Comparison of ENCODE assay signal across 28 cellular contexts in the genomic region with DNA sequence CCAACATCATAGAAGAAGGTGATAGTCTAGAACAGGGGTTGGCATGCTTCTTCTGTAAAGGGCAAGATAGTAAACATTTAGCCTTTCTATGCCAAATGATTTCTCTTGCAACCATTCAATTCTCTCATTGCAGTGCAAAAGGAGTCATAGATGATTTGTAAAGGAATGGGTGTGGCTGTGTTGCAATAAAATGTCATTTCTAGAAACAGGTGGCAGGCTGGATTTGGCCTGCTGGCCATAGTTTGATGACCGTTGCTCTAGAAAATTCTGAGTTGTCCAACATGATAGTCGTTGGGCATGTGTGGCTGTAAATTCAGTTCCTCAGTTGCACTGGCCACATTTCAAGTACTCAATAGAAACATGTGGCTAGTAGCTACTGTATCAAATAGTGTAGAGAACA. TPM values are rescaled to one million over a fixed set of nuclear protein-coding genes. Genes with fewer than 3 reads are reported as not detected.
A peak's percentile ranks its signal among the peaks of the same experiment; 100 is the strongest.
DNase-seq lines count a peak whose midpoint lies in the region; ATAC-seq, FAIRE-seq and TF ChIP-seq lines count a peak whose summit lies in the region.
"Had no signal": no experiment of that assay in that cellular context is flagged by ENCODE, and none has a peak within 500 bp of the region (broad histone marks: within the 10 kb centered on the region; RNA-seq: fewer than 3 reads in every experiment).

No MANE protein-coding gene starts in this region.

- H3K9me3 ChIP-seq in breast epithelium (no peaks in the 10 kb centered on the region), small intestine (ENCODE audit: control insufficient read depth, low read depth) (no peaks in the 10 kb centered on the region)
- H3K9me3 ChIP-seq: MG63, Peyer's patch had no signal

- H3K27me3 ChIP-seq in breast epithelium (no peaks in the 10 kb centered on the region), small intestine (ENCODE audit: control insufficient read depth in 2 of 2, insufficient read depth in 2 of 2, low read length in 2 of 2) (no peaks in the 10 kb centered on the region)
- H3K27me3 ChIP-seq: MG63, Peyer's patch had no signal

- no peak overlapping the region for H3K4me3 ChIP-seq in breast epithelium
- H3K4me3 ChIP-seq in small intestine (ENCODE audit: low read depth in 1 of 2, low read length in 2 of 2): no peak overlapping the region
- H3K4me3 ChIP-seq: MG63, Peyer's patch, SK-N-MC had no signal

- 23 to 68% (median 46%) methylated on average over 2 of the region's 2 CpGs for WGBS in small intestine, 3 donors

- CTCF ChIA-PET in MCF 10A (lab: Yijun Ruan, JAX): interaction anchor here (0.6 kb wide), 1 partner anchor 69 kb away, joined by 3 read pairs; no protein-coding TSS in a partner anchor
- CTCF ChIA-PET in HEK293T (lab: Yijun Ruan, JAX): no interaction called here

- no peaks in the 10 kb centered on the region for H3K9me3 Mint-ChIP-seq in MCF 10A (ENCODE audit: unreplicated experiment)
- H3K9me3 Mint-ChIP-seq: CD4-positive, alpha-beta memory T cell had no signal

- intact Hi-C loops in MCF 10A (cut with micrococcal nuclease) (no loop called here), breast epithelium (cut with DNase I; ENCODE audit: low total_unique reads) (loop anchor here (5.0 kb wide), 1 partner anchor 1964 kb away; no protein-coding TSS in a partner anchor), left colon (cut with DNase I, micrococcal nuclease) (no loop called here)

- POLR2A ChIA-PET in MCF 10A (lab: Yijun Ruan, JAX): interaction anchor here (0.6 kb wide), 1 partner anchor 71 kb away, joined by 3 read pairs; no protein-coding TSS in a partner anchor
- POLR2A ChIA-PET in HEK293T (lab: Yijun Ruan, JAX): no interaction called here

- H3K36me3 Mint-ChIP-seq in MCF 10A (ENCODE audit: insufficient read depth, unreplicated experiment): peaks cover 4% of the 10 kb centered on the region
- H3K36me3 Mint-ChIP-seq: CD4-positive, alpha-beta memory T cell had no signal

- no peak for TF ChIP-seq CTCF in MCF 10A (IDR thresholded peaks at IDR 0.05; ENCODE audit: unreplicated experiment)
- no peak for TF ChIP-seq CTCF in breast epithelium (IDR thresholded peaks at IDR 0.05)

- FAIRE-seq in small intestine (lab: Jason Lieb, UNC): no peak
- FAIRE-seq: G401.6, H54 had no signal

- TF ChIP-seq POLR2A in breast epithelium (IDR thresholded peaks at IDR 0.05): no peak

- ATAC-seq in left colon: peak; percentile 77
- ATAC-seq in GM19397 (IDR thresholded peaks at IDR 0.05; ENCODE audit: unreplicated experiment): no peak

- H3K27ac ChIP-seq in breast epithelium: no peak overlapping the region
- no peak overlapping the region for H3K27ac ChIP-seq in small intestine (ENCODE audit: low read depth in 1 of 2, low read length in 1 of 2)
- H3K27ac ChIP-seq: HL-60, Peyer's patch, SK-N-MC had no signal

- no peaks in the 10 kb centered on the region for H3K27me3 Mint-ChIP-seq in MCF 10A (ENCODE audit: insufficient read depth, unreplicated experiment)

- no peak overlapping the region for H3K4me3 Mint-ChIP-seq in MCF 10A (ENCODE audit: unreplicated experiment)
- H3K4me3 Mint-ChIP-seq: CD4-positive, alpha-beta memory T cell had no signal

- H3K4me1 Mint-ChIP-seq in MCF 10A (ENCODE audit: insufficient read depth, unreplicated experiment): no peaks in the 10 kb centered on the region

- no TSS peak for BruUV-seq in MCF 10A (replicated peaks; lab: Mats Ljungman, UMichigan)

- H3K4me1 ChIP-seq in breast epithelium: no peaks in the 10 kb centered on the region
- H3K4me1 ChIP-seq in small intestine (ENCODE audit: control insufficient read depth in 2 of 2, insufficient read depth in 1 of 2, low read depth in 1 of 2, low read length in 1 of 2): no peaks in the 10 kb centered on the region
- H3K4me1 ChIP-seq: Peyer's patch had no signal

- no peak overlapping the region for H3K27ac Mint-ChIP-seq in MCF 10A (ENCODE audit: low read depth, unreplicated experiment)
- H3K27ac Mint-ChIP-seq: CD4-positive, alpha-beta memory T cell had no signal

- DNase-seq in MCF 10A (ENCODE audit: unreplicated experiment): peak; percentile 13
- no peak for DNase-seq in breast epithelium (ENCODE audit: low spot score in 2 of 2)
- peak; percentile 81 for DNase-seq in SW480 (ENCODE audit: low spot score)
- DNase-seq in left colon: no peak
- DNase-seq in small intestine: peak; percentile 2
- no peak for DNase-seq in HEK293T (ENCODE audit: extremely low spot score)
- no peak for DNase-seq in DMS 273 (lab: John Stamatoyannopoulos, UW; ENCODE audit: unreplicated experiment)
- DNase-seq: 8988T; ACHN; C1 segment of cervical spinal cord; CD4-positive, alpha-beta memory T cell; COR-L47; Karpas-422; MG63; NCI-H1105 treated with DMSO at 0.1 percent for 48 hours; NCI-H146; NCI-H2029; NCI-H446 treated with DMSO at 0.1 percent for 48 hours; NCI-H526 treated with DMSO at 0.1 percent for 48 hours; Peyer's patch; SIG-M5; SW 1271 had no signal

- H3K36me3 ChIP-seq in breast epithelium: no peaks in the 10 kb centered on the region
- H3K36me3 ChIP-seq in small intestine (ENCODE audit: control insufficient read depth in 2 of 2, insufficient read depth in 2 of 2, low read length in 2 of 2): no peaks in the 10 kb centered on the region
- H3K36me3 ChIP-seq: MG63, Peyer's patch had no signal

TF ChIP-seq in HEK293T, 16 proteins besides CTCF, POLR2A, EP300 and RAD21:
- TF ChIP-seq LEF1 (IDR thresholded peaks at IDR 0.05; ENCODE audit: borderline replicate concordance): no peak
- TF ChIP-seq CTBP1 (IDR thresholded peaks at IDR 0.05; ENCODE audit: borderline replicate concordance): no peak
- no peak for TF ChIP-seq ZNF384 (IDR thresholded peaks at IDR 0.05)
- TF ChIP-seq FOXA1 (IDR thresholded peaks at IDR 0.05): no peak
- TF ChIP-seq BHLHE40 (IDR thresholded peaks at IDR 0.05; ENCODE audit: borderline replicate concordance): no peak
- no peak for TF ChIP-seq NFRKB (IDR thresholded peaks at IDR 0.05)
- TF ChIP-seq ARNT (IDR thresholded peaks at IDR 0.05): no peak
- TF ChIP-seq ELF4 (IDR thresholded peaks at IDR 0.05): no peak
- TF ChIP-seq TARDBP (IDR thresholded peaks at IDR 0.05): no peak
- TF ChIP-seq SP1 (IDR thresholded peaks at IDR 0.05): no peak
- no peak for TF ChIP-seq L3MBTL2 (conservative IDR thresholded peaks at IDR 0.05)
- no peak for TF ChIP-seq HDGF (IDR thresholded peaks at IDR 0.05; ENCODE audit: borderline replicate concordance)
- no peak for TF ChIP-seq SUZ12 (IDR thresholded peaks at IDR 0.05)
- TF ChIP-seq FOXM1 (IDR thresholded peaks at IDR 0.05; ENCODE audit: borderline replicate concordance): no peak
- no peak for TF ChIP-seq PKNOX1 (IDR thresholded peaks at IDR 0.05)
- TF ChIP-seq FOXK2 (IDR thresholded peaks at IDR 0.05): no peak
TF ChIP-seq in HEK293T: peak in this region for 0.

RNA-seq across cellular contexts. Expression of gene SMCO2, which starts 21.7 kb away (rescaled TPM):
- 0.37 TPM in 1 of 2 replicates, not detected in the other for total RNA-seq in MCF 10A (2022)
- total RNA-seq in breast epithelium: not detected
- not detected for total RNA-seq in left colon
- polyA plus RNA-seq in small intestine: under 1 TPM in 1 of 3 donors, not detected in 2; 0.34 TPM
- total RNA-seq: CD4-positive, alpha-beta memory T cell; OCI-LY7; Peyer's patch had no signal
- polyA plus RNA-seq: CD4-positive, alpha-beta memory T cell had no signal

RNA-seq across cellular contexts. Expression of gene PPFIBP1, which starts 55.8 kb away (rescaled TPM):
- total RNA-seq in MCF 10A (2022) (82.6 and 87.7 TPM in 2 replicates), breast epithelium (10 to 100 TPM; 34.4 to 86.5 (median 84.0) TPM), left colon (10 to 100 TPM; 40.9 to 43.1 TPM)
- 10 to 100 TPM in 1 of 3 donors, 1 to 10 TPM in 2; 4.9 to 16.1 (median 9.2) TPM for polyA plus RNA-seq in small intestine

Comparison
In these comparisons a context has a peak if more than half of its experiments do, and no peak if none do; other contexts are left out.
1. DNase-seq: peak in MCF 10A (single experiment), SW480 (single experiment) and small intestine (single experiment); none in breast epithelium (0 of 2), left colon (0 of 2), HEK293T (single experiment) and DMS 273 (single experiment).